ENCODE assay signal across 8 cellular contexts in the genomic region with DNA sequence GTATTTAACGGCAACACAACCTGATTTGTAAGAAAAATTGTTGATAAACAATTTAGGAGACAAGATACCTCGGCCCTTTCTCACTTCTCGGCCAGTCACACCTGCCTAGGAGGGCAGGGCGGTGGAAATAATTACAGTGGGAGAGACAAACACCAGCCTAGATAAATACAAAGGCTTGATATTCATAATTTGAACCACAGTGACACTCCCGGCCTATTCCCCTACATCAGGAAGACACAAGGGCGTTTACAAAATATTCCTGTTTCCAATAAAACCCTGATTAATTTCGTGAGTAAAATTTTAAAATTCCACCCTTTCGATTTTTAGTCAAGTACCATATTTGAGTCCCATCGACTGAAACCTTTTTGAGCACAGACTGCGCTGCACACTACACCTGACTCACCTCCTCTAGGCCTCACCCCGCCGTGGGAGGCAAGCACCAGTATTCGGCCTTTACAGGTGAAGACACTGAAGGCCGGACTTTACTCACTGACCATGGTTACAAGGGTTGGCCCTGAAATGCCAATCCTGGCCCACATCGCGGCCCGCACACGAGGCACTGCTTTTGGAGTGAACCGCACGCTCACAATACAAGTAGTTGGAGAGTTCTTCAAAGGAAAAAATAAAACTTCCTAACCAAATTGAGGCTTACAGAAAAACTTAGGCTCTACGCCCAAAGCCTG. TPM values are rescaled to one million over a fixed set of nuclear protein-coding genes. Genes with fewer than 3 reads are reported as not detected.
DNase-seq lines count a peak whose midpoint lies in the region; ATAC-seq, FAIRE-seq and TF ChIP-seq lines count a peak whose summit lies in the region.

No MANE protein-coding gene starts in this region.

- peak overlapping the region; percentile 77 for H3K4me3 Mint-ChIP-seq in MCF 10A (ENCODE audit: unreplicated experiment)

- no peaks in the 10 kb centered on the region for H3K27me3 Mint-ChIP-seq in MCF 10A (ENCODE audit: insufficient read depth, unreplicated experiment)

- H3K9me3 Mint-ChIP-seq in MCF 10A (ENCODE audit: unreplicated experiment) = no peaks in the 10 kb centered on the region

- peaks cover 17% of the 10 kb centered on the region for H3K36me3 Mint-ChIP-seq in MCF 10A (ENCODE audit: insufficient read depth, unreplicated experiment)

- H3K27ac Mint-ChIP-seq in MCF 10A (ENCODE audit: low read depth, unreplicated experiment) = peak overlapping the region; percentile 85

- no peak for TF ChIP-seq CTCF in AG09309 (IDR thresholded peaks at IDR 0.05; ENCODE audit: control insufficient read depth, insufficient read depth, low read depth, low read length, missing control alignments)
- TF ChIP-seq CTCF in MCF 10A (IDR thresholded peaks at IDR 0.05; ENCODE audit: unreplicated experiment) = no peak
- TF ChIP-seq CTCF in kidney (IDR thresholded peaks at IDR 0.05; ENCODE audit: borderline replicate concordance, extremely low read depth, insufficient read depth) = no peak

- H3K27ac ChIP-seq in kidney (ENCODE audit: low read depth in 2 of 2, low read length in 2 of 2) = peak overlapping the region; percentile 90 to 94

- H3K9ac ChIP-seq in kidney (ENCODE audit: low read length in 2 of 2) = peak overlapping the region; percentile 63 to 96

- peaks cover 7 to 9% of the 10 kb centered on the region in 2 donors for H3K4me1 ChIP-seq in kidney (ENCODE audit: control insufficient read depth in 1 of 2, insufficient read depth in 1 of 2, low read depth in 1 of 2, low read length in 2 of 2)

- POLR2A ChIA-PET in MCF 10A (lab: Yijun Ruan, JAX) = interaction anchor here (0.6 to 1.7 kb wide), 6 partner anchors 8 to 237 kb away, joined by 3 to 10 read pairs (median 4); no protein-coding TSS in a partner anchor

- ATAC-seq in HG03280 (IDR thresholded peaks at IDR 0.05; ENCODE audit: unreplicated experiment) (peak; percentile 9), HG03378 (IDR thresholded peaks at IDR 0.05; ENCODE audit: unreplicated experiment) (no peak), HG02642 (IDR thresholded peaks at IDR 0.05; ENCODE audit: poor library complexity, unreplicated experiment) (no peak)

- intact Hi-C loops in MCF 10A (cut with micrococcal nuclease) = loop anchor here (1.0 to 10.0 kb wide), 7 partner anchors 9 to 312 kb away; a partner anchor contains a TSS
- intact Hi-C loops in kidney (cut with DNase I) = no loop called here

- DNase-seq in AG09309 (ENCODE audit: low read depth) (no peak), T-helper 1 cell (peak in 3 of 5 donors; percentile 12 to 18 (median 16)), MCF 10A (ENCODE audit: unreplicated experiment) (peak; percentile 68), kidney (peak; percentile 76)
- DNase-seq in stimulated activated CD4-positive, alpha-beta T cell treated with anti-CD3 and anti-CD28 coated beads, Interleukin-15, amount 100 ng/mL, for 48 hours (ENCODE audit: low read depth in 2 of 2) = peak; percentile 31 to 45

- H3K36me3 ChIP-seq in kidney (ENCODE audit: control insufficient read depth in 1 of 2, insufficient read depth in 2 of 2, low read length in 2 of 2) = no peaks in the 10 kb centered on the region

- CTCF ChIA-PET in MCF 10A (lab: Yijun Ruan, JAX) = no interaction called here

- H3K4me1 Mint-ChIP-seq in MCF 10A (ENCODE audit: insufficient read depth, unreplicated experiment) = peaks cover 5% of the 10 kb centered on the region

- FAIRE-seq in kidney (lab: Jason Lieb, UNC) = no peak

- peak overlapping the region; percentile 81 for H3K4me3 ChIP-seq in AG09309 (ENCODE audit: control insufficient read depth, low read depth, low read length)
- H3K4me3 ChIP-seq in kidney (ENCODE audit: low read length in 2 of 2) = peak overlapping the region; percentile 71 to 75

- BruUV-seq in MCF 10A (replicated peaks; lab: Mats Ljungman, UMichigan) = TSS peak; percentile 64

- H3K9me3 ChIP-seq in kidney (ENCODE audit: control insufficient read depth in 1 of 2, low read length in 2 of 2) = no peaks in the 10 kb centered on the region

RNA-seq across cellular contexts. Expression of a gene that starts 0.8 kb away (rescaled TPM):
- 172 and 213 TPM in 2 replicates for total RNA-seq in MCF 10A (2022)
- total RNA-seq in kidney = 160 TPM
- polyA plus RNA-seq in kidney (ENCODE audit: insufficient read depth, low read depth, low replicate concordance) = 43.0 TPM

RNA-seq across cellular contexts. Expression of a gene that starts 39.3 kb away (rescaled TPM):
- total RNA-seq in MCF 10A (2022) (28.9 and 35.7 TPM in 2 replicates), kidney (32.9 TPM)
- polyA plus RNA-seq in kidney (ENCODE audit: insufficient read depth, low read depth, low replicate concordance) = 3.5 TPM
